In genomic region chr3:99919694-99920093, GRCh38 we compare ENCODE assay signal across 19 cellular contexts.
A peak's percentile ranks its signal among the peaks of the same experiment; 100 is the strongest.
DNase-seq lines count a peak whose midpoint lies in the region; ATAC-seq, FAIRE-seq and TF ChIP-seq lines count a peak whose summit lies in the region.
"Had no signal": no experiment of that assay in that cellular context is flagged by ENCODE, and none has a peak within 500 bp of the region (broad histone marks: within the 10 kb centered on the region; RNA-seq: fewer than 3 reads in every experiment).

No MANE protein-coding gene starts in this region.

- H3K4me1 ChIP-seq in HepG2 (ENCODE audit: insufficient read depth, low read length), result peaks cover 94% of the 10 kb centered on the region
- H3K4me1 ChIP-seq in right lobe of liver, result peaks cover 0 to 19% (median 3%) of the 10 kb centered on the region in 4 donors
- peaks cover 35% of the 10 kb centered on the region for H3K4me1 ChIP-seq in endothelial cell of umbilical vein (ENCODE audit: control insufficient read depth, extremely low read depth, insufficient read depth, low read length)
- H3K4me1 ChIP-seq in vagina, result peaks cover 18% of the 10 kb centered on the region

- peaks cover 9% of the 10 kb centered on the region for H3K9me3 Mint-ChIP-seq in progenitor cell of endocrine pancreas (ENCODE audit: low read depth)
- H3K9me3 Mint-ChIP-seq: activated naive CD8-positive, alpha-beta T cell treated with anti-CD3 and anti-CD28 coated beads for 36 hours; effector memory CD8-positive, alpha-beta T cell had no signal

- no peak for TF ChIP-seq EP300 in HepG2 (IDR thresholded peaks at IDR 0.05; ENCODE audit: low read depth in 2 of 2, low read length in 2 of 2)
- no peak for TF ChIP-seq EP300 in HepG2 (CRISPR knock-in tag; IDR thresholded peaks at IDR 0.05; ENCODE audit: borderline replicate concordance)

- no peak overlapping the region for H3K4me3 Mint-ChIP-seq in progenitor cell of endocrine pancreas (ENCODE audit: low read depth)
- H3K4me3 Mint-ChIP-seq: activated naive CD8-positive, alpha-beta T cell treated with anti-CD3 and anti-CD28 coated beads for 36 hours; effector memory CD8-positive, alpha-beta T cell had no signal

- intact Hi-C loops in HepG2 (cut with micrococcal nuclease; ENCODE audit: unreplicated experiment) (loop anchor here (2.0 to 5.0 kb wide), 3 partner anchors 19 to 62 kb away; no protein-coding TSS in a partner anchor), right lobe of liver (cut with DNase I) (no loop called here), endothelial cell of umbilical vein (cut with micrococcal nuclease) (loop anchor here (1.0 to 2.0 kb wide), 2 partner anchors 43 to 122 kb away; no protein-coding TSS in a partner anchor), vagina (cut with DNase I) (no loop called here)

- H3K9ac ChIP-seq in HepG2 (ENCODE audit: insufficient read depth, low read depth, low read length) (peak overlapping the region; percentile 74), endothelial cell of umbilical vein (replicated peaks; ENCODE audit: extremely low read depth, insufficient read depth, low read length) (no peak overlapping the region)

- CTCF ChIA-PET in HepG2 (lab: Yijun Ruan, JAX; ENCODE audit: low intra/inter-chr PET ratio, low total read pairs), result no interaction called here
- CTCF ChIA-PET in endothelial cell of umbilical vein (lab: Charles Lee), result interaction anchor here (1.2 to 3.1 kb wide), 6 partner anchors 10 to 334 kb away, joined by 3 to 12 read pairs (median 5); no protein-coding TSS in a partner anchor

- POLR2A ChIA-PET in HepG2 (lab: Yijun Ruan, JAX), result interaction anchor here (1.0 to 2.8 kb wide), 8 partner anchors 10 to 128 kb away, joined by 3 to 32 read pairs (median 5); no protein-coding TSS in a partner anchor
- POLR2A ChIA-PET in endothelial cell of umbilical vein (lab: Charles Lee), result interaction anchor here (0.6 to 1.7 kb wide), 2 partner anchors 25 to 122 kb away, joined by 3 to 5 read pairs; no protein-coding TSS in a partner anchor

- no peaks in the 10 kb centered on the region for H3K9me1 ChIP-seq in endothelial cell of umbilical vein (replicated peaks; ENCODE audit: control insufficient read depth, extremely low read depth, insufficient read depth, low read length)

- peaks cover 4% of the 10 kb centered on the region for H3K79me2 ChIP-seq in HepG2 (ENCODE audit: insufficient read depth, low read length)
- H3K79me2 ChIP-seq in endothelial cell of umbilical vein (ENCODE audit: control insufficient read depth, insufficient read depth, low read length), result peaks cover 7% of the 10 kb centered on the region

- no peaks in the 10 kb centered on the region for H3K9me3 ChIP-seq in HepG2 (ENCODE audit: low read length)
- no peaks in the 10 kb centered on the region for H3K9me3 ChIP-seq in right lobe of liver
- H3K9me3 ChIP-seq in endothelial cell of umbilical vein (replicated peaks; ENCODE audit: control insufficient read depth, insufficient read depth, low read length), result no peaks in the 10 kb centered on the region
- no peaks in the 10 kb centered on the region for H3K9me3 ChIP-seq in vagina
- H3K9me3 ChIP-seq: neutrophil had no signal

- H2AFZ ChIP-seq in HepG2 (ENCODE audit: low read length) (peak overlapping the region; percentile 30), endothelial cell of umbilical vein (ENCODE audit: low read depth, low read length) (no peak overlapping the region)

- H3K4me2 ChIP-seq in HepG2 (ENCODE audit: low read depth, low read length) (peak overlapping the region; percentile 67), endothelial cell of umbilical vein (ENCODE audit: insufficient read depth, low read length) (no peak overlapping the region)

- H3K36me3 ChIP-seq in HepG2 (replicated peaks in 1 of 2; ENCODE audit: control insufficient read depth in 1 of 2, insufficient read depth in 2 of 2, low read length in 2 of 2) (no peaks in the 10 kb centered on the region), right lobe of liver (no peaks in the 10 kb centered on the region), endothelial cell of umbilical vein (ENCODE audit: control insufficient read depth in 2 of 2, extremely low read depth in 1 of 2, insufficient read depth in 2 of 2, low read length in 2 of 2) (no peaks in the 10 kb centered on the region), vagina (no peaks in the 10 kb centered on the region)
- H3K36me3 ChIP-seq: neutrophil had no signal

- dilution Hi-C loops in endothelial cell of umbilical vein (cut with MboI; ENCODE audit: extremely low pct_ligation_motif_present, low sequenced_read_pairs), result no loop called here

- FAIRE-seq in HepG2 (lab: Jason Lieb, UNC) (no peak), endothelial cell of umbilical vein (lab: Jason Lieb, UNC) (no peak)
- FAIRE-seq: GM12891, GM19239, urothelium cell line had no signal

- H4K20me1 ChIP-seq in HepG2 (ENCODE audit: insufficient read depth, low read length) (no peaks in the 10 kb centered on the region), endothelial cell of umbilical vein (replicated peaks; ENCODE audit: control insufficient read depth, extremely low read depth, insufficient read depth, low read length) (no peaks in the 10 kb centered on the region)

- no peaks in the 10 kb centered on the region for H3K27me3 ChIP-seq in HepG2 (ENCODE audit: control insufficient read depth in 1 of 2, insufficient read depth in 2 of 2, low read length in 2 of 2)
- no peaks in the 10 kb centered on the region for H3K27me3 ChIP-seq in right lobe of liver
- no peaks in the 10 kb centered on the region for H3K27me3 ChIP-seq in endothelial cell of umbilical vein (ENCODE audit: control insufficient read depth in 2 of 2, insufficient read depth in 2 of 2, low read length in 2 of 2)
- H3K27me3 ChIP-seq in vagina, result no peaks in the 10 kb centered on the region
- H3K27me3 ChIP-seq: neutrophil had no signal

- no peaks in the 10 kb centered on the region for H3K27me3 Mint-ChIP-seq in progenitor cell of endocrine pancreas
- H3K27me3 Mint-ChIP-seq: activated naive CD8-positive, alpha-beta T cell treated with anti-CD3 and anti-CD28 coated beads for 36 hours; effector memory CD8-positive, alpha-beta T cell had no signal

- H3K27ac ChIP-seq in HepG2 (ENCODE audit: extremely low read length, insufficient read depth, low read length), result peak overlapping the region; percentile 94
- peak overlapping the region in 1 of 3 donors; percentile 78 for H3K27ac ChIP-seq in right lobe of liver
- peak overlapping the region; percentile 55 for H3K27ac ChIP-seq in endothelial cell of umbilical vein (ENCODE audit: insufficient read depth, low read depth, low read length)
- peak overlapping the region; percentile 3 for H3K27ac ChIP-seq in vagina
- H3K27ac ChIP-seq: neutrophil had no signal

- in situ Hi-C loops in HepG2 (cut with HindIII; ENCODE audit: extremely low pct_ligation_motif_present, low pct_unique_long_range_greater_than_20kb), result no loop called here

- TF ChIP-seq POLR2A in HepG2 (IDR thresholded peaks at IDR 0.05; ENCODE audit: insufficient read depth in 1 of 2, low read depth in 2 of 2, low read length in 2 of 2) (no peak), right lobe of liver (IDR thresholded peaks at IDR 0.05) (no peak), endothelial cell of umbilical vein (IDR thresholded peaks at IDR 0.05; ENCODE audit: low read depth, low read length) (no peak), vagina (IDR thresholded peaks at IDR 0.05) (no peak)

- TF ChIP-seq RAD21 in HepG2 (CRISPR knock-in tag; IDR thresholded peaks at IDR 0.05), result no peak

- peaks cover 7% of the 10 kb centered on the region for H3K36me3 Mint-ChIP-seq in progenitor cell of endocrine pancreas (ENCODE audit: insufficient read depth)

- TF ChIP-seq CTCF in HepG2 (CRISPR knock-in tag; IDR thresholded peaks at IDR 0.05), result no peak
- TF ChIP-seq CTCF in right lobe of liver (IDR thresholded peaks at IDR 0.05), result no peak
- no peak for TF ChIP-seq CTCF in endothelial cell of umbilical vein (IDR thresholded peaks at IDR 0.05; ENCODE audit: extremely low read depth in 1 of 2, insufficient read depth in 1 of 2, low read depth in 1 of 2, low read length in 2 of 2)
- TF ChIP-seq CTCF in progenitor cell of endocrine pancreas (IDR thresholded peaks at IDR 0.05; ENCODE audit: unreplicated experiment), result no peak
- TF ChIP-seq CTCF in vagina (IDR thresholded peaks at IDR 0.05), result no peak

- H3K4me1 Mint-ChIP-seq in progenitor cell of endocrine pancreas (ENCODE audit: low read depth), result peaks cover 50% of the 10 kb centered on the region

- H3K27ac Mint-ChIP-seq in progenitor cell of endocrine pancreas, result peak overlapping the region; percentile 75
- H3K27ac Mint-ChIP-seq: activated naive CD8-positive, alpha-beta T cell treated with anti-CD3 and anti-CD28 coated beads for 36 hours; effector memory CD8-positive, alpha-beta T cell had no signal

- ATAC-seq in HepG2 (no peak), right lobe of liver (no peak), GM18873 (IDR thresholded peaks at IDR 0.05; ENCODE audit: low FRiP score, unreplicated experiment) (no peak)
- ATAC-seq: effector memory CD8-positive, alpha-beta T cell had no signal

- no peak overlapping the region for H3K4me3 ChIP-seq in HepG2 (replicated peaks in 1 of 3; ENCODE audit: insufficient read depth in 1 of 3, low read depth in 2 of 3, low read length in 3 of 3)
- H3K4me3 ChIP-seq in right lobe of liver, result no peak overlapping the region
- H3K4me3 ChIP-seq in endothelial cell of umbilical vein (replicated peaks in 1 of 3; ENCODE audit: insufficient read depth in 1 of 3, low read depth in 1 of 3, low read length in 3 of 3), result no peak overlapping the region
- no peak overlapping the region for H3K4me3 ChIP-seq in vagina

- BruUV-seq in HepG2 (replicated peaks; lab: Mats Ljungman, UMichigan), result no TSS peak
- BruUV-seq in endothelial cell of umbilical vein (replicated peaks; lab: Mats Ljungman, UMichigan), result no TSS peak

- DNase-seq in HepG2 (ENCODE audit: low spot score), result no peak
- DNase-seq in right lobe of liver, result no peak
- DNase-seq in endothelial cell of umbilical vein (ENCODE audit: low read depth, low spot score), result peak; percentile 28
- no peak for DNase-seq in progenitor cell of endocrine pancreas (ENCODE audit: low spot score, unreplicated experiment)
- no peak for DNase-seq in vagina (ENCODE audit: extremely low spot score in 2 of 2)
- no peak for DNase-seq in epidermal melanocyte (ENCODE audit: insufficient read length, low spot score)
- no peak for DNase-seq in GM03348 (ENCODE audit: low spot score)
- DNase-seq: activated CD4-positive, alpha-beta T cell treated with anti-CD3 and anti-CD28 coated beads, Interleukin-2, amount 50 U/mL, for 48 hours; activated CD4-positive, CD25-positive, alpha-beta regulatory T cell; activated naive CD8-positive, alpha-beta T cell treated with anti-CD3 and anti-CD28 coated beads for 36 hours; DMS79 treated with DMSO at 0.1 percent for 48 hours; effector memory CD8-positive, alpha-beta T cell; NCI-H1417 treated with DMSO at 0.1 percent for 48 hours; NCI-H2107 had no signal

TF ChIP-seq in HepG2, 621 proteins besides CTCF, POLR2A, EP300 and RAD21 (continues in another document):
- TF ChIP-seq ZNF747 (CRISPR knock-in tag; IDR thresholded peaks at IDR 0.05; ENCODE audit: borderline replicate concordance) (no peak), TBL1XR1 (IDR thresholded peaks at IDR 0.05; ENCODE audit: borderline replicate concordance, low read length, partially characterized antibody) (no peak)

TF ChIP-seq in endothelial cell of umbilical vein, 7 proteins besides CTCF, POLR2A, EP300 and RAD21 (continues in another document):
- TF ChIP-seq POLR2AphosphoS5 (IDR thresholded peaks at IDR 0.05; ENCODE audit: insufficient read depth, low read depth, low read length), result no peak
- TF ChIP-seq FOS (IDR thresholded peaks at IDR 0.05; ENCODE audit: borderline replicate concordance, insufficient read depth, low read length), result no peak

Comparison
In these comparisons a context has a peak if more than half of its experiments do, and no peak if none do; other contexts are left out.
1. intact Hi-C loops: an anchor here in HepG2 (2.0 to 5.0 kb wide) and endothelial cell of umbilical vein (1.0 to 2.0 kb wide); none called in right lobe of liver and vagina.